ENCODE assay signal across 20 cellular contexts in genomic region chr1:188670837-188671236, GRCh38.
DNase-seq lines count a peak whose midpoint lies in the region; ATAC-seq, FAIRE-seq and TF ChIP-seq lines count a peak whose summit lies in the region.
"Had no signal": no experiment of that assay in that cellular context is flagged by ENCODE, and none has a peak within 500 bp of the region (broad histone marks: within the 10 kb centered on the region; RNA-seq: fewer than 3 reads in every experiment).

No MANE protein-coding gene starts in this region.

- DNase-seq in DMS53 treated with DMSO at 0.1 percent for 48 hours (lab: John Stamatoyannopoulos, UW; ENCODE audit: unreplicated experiment): peak; percentile 89
- DNase-seq in M059J (ENCODE audit: low read depth): peak; percentile 66
- DNase-seq in astrocyte of the hippocampus (ENCODE audit: low read depth, low spot score): peak; percentile 40
- DNase-seq in HepG2 (ENCODE audit: low spot score): peak; percentile 4
- no peak for DNase-seq in NCI-H1694 treated with DMSO at 0.1 percent for 48 hours (lab: John Stamatoyannopoulos, UW)
- DNase-seq in activated T-helper 2 cell treated with anti-CD3 and anti-CD28 coated beads, Interferon-gamma antibody, Interleukin-2, Interleukin-4, amounts not matched to agents 10 μg/mL and 5 μg/mL and 100 μg/mL, durations not matched to agents 14 hours and 24 hours and 36 hours (ENCODE audit: low spot score): no peak
- no peak for DNase-seq in NCI-H1048 (lab: John Stamatoyannopoulos, UW)
- DNase-seq: activated gamma-delta T cell; colonic mucosa; COR-L47; naive B cell; NCI-H146; SIG-M5; stimulated activated CD4-positive, alpha-beta T cell treated with anti-CD3 and anti-CD28 coated beads, Interleukin-4, amount 100 ng/mL, for 24 hours; testis had no signal

- no peaks in the 10 kb centered on the region for H3K4me1 Mint-ChIP-seq in activated T-helper 2 cell treated with anti-CD3 and anti-CD28 coated beads, Interferon-gamma antibody, Interleukin-2, Interleukin-4, amounts not matched to agents 10 μg/mL and 5 μg/mL and 100 μg/mL, durations not matched to agents 14 hours and 24 hours and 36 hours (ENCODE audit: low read depth)
- H3K4me1 Mint-ChIP-seq: naive B cell had no signal

- H3K36me3 ChIP-seq in HepG2 (replicated peaks in 1 of 2; ENCODE audit: control insufficient read depth in 1 of 2, insufficient read depth in 2 of 2, low read length in 2 of 2): no peaks in the 10 kb centered on the region
- H3K36me3 ChIP-seq: colonic mucosa, gastroesophageal sphincter had no signal

- TF ChIP-seq EP300 in HepG2 (IDR thresholded peaks at IDR 0.05; ENCODE audit: low read depth in 2 of 2, low read length in 2 of 2) (no peak), HepG2 (CRISPR knock-in tag; IDR thresholded peaks at IDR 0.05; ENCODE audit: borderline replicate concordance) (no peak)

- no peaks in the 10 kb centered on the region for H3K36me3 Mint-ChIP-seq in activated T-helper 2 cell treated with anti-CD3 and anti-CD28 coated beads, Interferon-gamma antibody, Interleukin-2, Interleukin-4, amounts not matched to agents 10 μg/mL and 5 μg/mL and 100 μg/mL, durations not matched to agents 14 hours and 24 hours and 36 hours (ENCODE audit: low read depth)
- H3K36me3 Mint-ChIP-seq: naive B cell had no signal

- BruUV-seq in HepG2 (replicated peaks; lab: Mats Ljungman, UMichigan): no TSS peak

- H3K27ac ChIP-seq in HepG2 (ENCODE audit: extremely low read length, insufficient read depth, low read length): no peak overlapping the region
- H3K27ac ChIP-seq: colonic mucosa, gastroesophageal sphincter, parathyroid adenoma, skin epidermis, testis had no signal

- WGBS in HepG2 (ENCODE audit: low lambda C conversion rate): 4% methylated on average over 2 of the region's 2 CpGs

- no peak overlapping the region for H3K4me3 Mint-ChIP-seq in activated T-helper 2 cell treated with anti-CD3 and anti-CD28 coated beads, Interferon-gamma antibody, Interleukin-2, Interleukin-4, amounts not matched to agents 10 μg/mL and 5 μg/mL and 100 μg/mL, durations not matched to agents 14 hours and 24 hours and 36 hours (ENCODE audit: low read depth)
- H3K4me3 Mint-ChIP-seq: naive B cell; T-helper 2 cell treated with Interferon-gamma antibody and Interleukin-4, amounts not matched to agents 5 μg/mL and 100 μg/mL, for 36 hours had no signal

- H2AFZ ChIP-seq in HepG2 (ENCODE audit: low read length): no peak overlapping the region
- H2AFZ ChIP-seq: parathyroid adenoma had no signal

- no peaks in the 10 kb centered on the region for H3K9me3 ChIP-seq in HepG2 (ENCODE audit: low read length)
- H3K9me3 ChIP-seq: colonic mucosa, gastroesophageal sphincter, testis had no signal

- CTCF ChIA-PET in HepG2 (lab: Yijun Ruan, JAX; ENCODE audit: low intra/inter-chr PET ratio, low total read pairs): no interaction called here

- in situ Hi-C loops in HepG2 (cut with HindIII; ENCODE audit: extremely low pct_ligation_motif_present, low pct_unique_long_range_greater_than_20kb): no loop called here

- H3K79me2 ChIP-seq in HepG2 (ENCODE audit: insufficient read depth, low read length): no peaks in the 10 kb centered on the region
- H3K79me2 ChIP-seq: parathyroid adenoma had no signal

- POLR2A ChIA-PET in HepG2 (lab: Yijun Ruan, JAX): no interaction called here

- H3K9me3 Mint-ChIP-seq in activated T-helper 2 cell treated with anti-CD3 and anti-CD28 coated beads, Interferon-gamma antibody, Interleukin-2, Interleukin-4, amounts not matched to agents 10 μg/mL and 5 μg/mL and 100 μg/mL, durations not matched to agents 14 hours and 24 hours and 36 hours: peaks cover 7% of the 10 kb centered on the region

- no peak for TF ChIP-seq CTCF in HepG2 (CRISPR knock-in tag; IDR thresholded peaks at IDR 0.05)

- H3K27me3 ChIP-seq in HepG2 (ENCODE audit: control insufficient read depth in 1 of 2, insufficient read depth in 2 of 2, low read length in 2 of 2): no peaks in the 10 kb centered on the region
- H3K27me3 ChIP-seq: colonic mucosa, gastroesophageal sphincter, testis had no signal

- FAIRE-seq in HepG2 (lab: Jason Lieb, UNC): no peak

- H3K9ac ChIP-seq in HepG2 (ENCODE audit: insufficient read depth, low read depth, low read length): no peak overlapping the region
- H3K9ac ChIP-seq: parathyroid adenoma had no signal

- TF ChIP-seq RAD21 in HepG2 (CRISPR knock-in tag; IDR thresholded peaks at IDR 0.05): no peak

- no peaks in the 10 kb centered on the region for H3K27me3 Mint-ChIP-seq in activated T-helper 2 cell treated with anti-CD3 and anti-CD28 coated beads, Interferon-gamma antibody, Interleukin-2, Interleukin-4, amounts not matched to agents 10 μg/mL and 5 μg/mL and 100 μg/mL, durations not matched to agents 14 hours and 24 hours and 36 hours (ENCODE audit: low read depth)
- H3K27me3 Mint-ChIP-seq: naive B cell had no signal

- ATAC-seq in HepG2 (no peak), GM21423 (IDR thresholded peaks at IDR 0.05; ENCODE audit: unreplicated experiment) (no peak)
- ATAC-seq: gastroesophageal sphincter had no signal

- H4K20me1 ChIP-seq in HepG2 (ENCODE audit: insufficient read depth, low read length): no peaks in the 10 kb centered on the region

- intact Hi-C loops in HepG2 (cut with micrococcal nuclease; ENCODE audit: unreplicated experiment): no loop called here
- intact Hi-C loops in activated T-helper 2 cell treated with anti-CD3 and anti-CD28 coated beads, Interferon-gamma antibody, Interleukin-2, Interleukin-4, amounts not matched to agents 10 μg/mL and 5 μg/mL and 100 μg/mL, durations not matched to agents 14 hours and 24 hours and 36 hours (cut with micrococcal nuclease): no loop called here

- H3K27ac Mint-ChIP-seq in activated T-helper 2 cell treated with anti-CD3 and anti-CD28 coated beads, Interferon-gamma antibody, Interleukin-2, Interleukin-4, amounts not matched to agents 10 μg/mL and 5 μg/mL and 100 μg/mL, durations not matched to agents 14 hours and 24 hours and 36 hours: no peak overlapping the region
- H3K27ac Mint-ChIP-seq: naive B cell; T-helper 2 cell treated with Interferon-gamma antibody and Interleukin-4, amounts not matched to agents 5 μg/mL and 100 μg/mL, for 36 hours had no signal

- TF ChIP-seq POLR2A in HepG2 (IDR thresholded peaks at IDR 0.05; ENCODE audit: insufficient read depth in 1 of 2, low read depth in 2 of 2, low read length in 2 of 2): no peak

- H3K4me1 ChIP-seq in HepG2 (ENCODE audit: insufficient read depth, low read length): no peaks in the 10 kb centered on the region
- H3K4me1 ChIP-seq: colonic mucosa, gastroesophageal sphincter, parathyroid adenoma, testis had no signal

- H3K4me3 ChIP-seq in HepG2 (replicated peaks in 1 of 3; ENCODE audit: insufficient read depth in 1 of 3, low read depth in 2 of 3, low read length in 3 of 3): no peak overlapping the region
- H3K4me3 ChIP-seq: colonic mucosa, gastroesophageal sphincter, skin epidermis, testis had no signal

- H3K4me2 ChIP-seq in HepG2 (ENCODE audit: low read depth, low read length): no peak overlapping the region

TF ChIP-seq in HepG2, 621 proteins besides CTCF, POLR2A, EP300 and RAD21:
- TF ChIP-seq U2AF1 (optimal IDR thresholded peaks at IDR 0.05; ENCODE audit: low read depth, low read length) (no peak), FOSL2 (CRISPR knock-in tag; IDR thresholded peaks at IDR 0.05) (peak; percentile 37; the same call in 1 of the 2 replicates)
- TF ChIP-seq, protein P1, sequence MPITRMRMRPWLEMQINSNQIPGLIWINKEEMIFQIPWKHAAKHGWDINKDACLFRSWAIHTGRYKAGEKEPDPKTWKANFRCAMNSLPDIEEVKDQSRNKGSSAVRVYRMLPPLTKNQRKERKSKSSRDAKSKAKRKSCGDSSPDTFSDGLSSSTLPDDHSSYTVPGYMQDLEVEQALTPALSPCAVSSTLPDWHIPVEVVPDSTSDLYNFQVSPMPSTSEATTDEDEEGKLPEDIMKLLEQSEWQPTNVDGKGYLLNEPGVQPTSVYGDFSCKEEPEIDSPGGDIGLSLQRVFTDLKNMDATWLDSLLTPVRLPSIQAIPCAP (CRISPR knock-in tag; IDR thresholded peaks at IDR 0.05; ENCODE audit: low read depth): no peak

Comparison
In these comparisons a context has a peak if more than half of its experiments do, and no peak if none do; other contexts are left out.
1. DNase-seq: peak in DMS53 treated with DMSO at 0.1 percent for 48 hours (single experiment), M059J (single experiment), astrocyte of the hippocampus (single experiment) and HepG2 (single experiment); none in NCI-H1694 treated with DMSO at 0.1 percent for 48 hours (single experiment), activated T-helper 2 cell treated with anti-CD3 and anti-CD28 coated beads, Interferon-gamma antibody, Interleukin-2, Interleukin-4, amounts not matched to agents 10 μg/mL and 5 μg/mL and 100 μg/mL, durations not matched to agents 14 hours and 24 hours and 36 hours (single experiment) and NCI-H1048 (single experiment).